In genomic region chr6:26414281-26414680, GRCh38 we compare ENCODE assay signal across 19 cellular contexts. TPM values are rescaled to one million over a fixed set of nuclear protein-coding genes. Genes with fewer than 3 reads are reported as not detected.
A peak's percentile ranks its signal among the peaks of the same experiment; 100 is the strongest.
DNase-seq lines count a peak whose midpoint lies in the region; ATAC-seq and TF ChIP-seq lines count a peak whose summit lies in the region.
"Had no signal": no experiment of that assay in that cellular context is flagged by ENCODE, and none has a peak within 500 bp of the region (broad histone marks: within the 10 kb centered on the region; RNA-seq: fewer than 3 reads in every experiment).

No MANE protein-coding gene starts in this region.

- TF ChIP-seq CTCF in left lung (IDR thresholded peaks at IDR 0.05) = no peak

- intact Hi-C loops in left lung (cut with DNase I) = no loop called here

- no peak for TF ChIP-seq POLR2A in erythroblast (IDR thresholded peaks at IDR 0.05; ENCODE audit: low read length)

- H3K27me3 ChIP-seq in left lung = no peaks in the 10 kb centered on the region

- no peak for ATAC-seq in activated naive CD8-positive, alpha-beta T cell treated with anti-CD3 and anti-CD28 coated beads, Interleukin-2, amount 50 U/mL, for 24 hours
- ATAC-seq in T-helper 17 cell (no peak), HG03280 (IDR thresholded peaks at IDR 0.05; ENCODE audit: unreplicated experiment) (no peak), left lung (no peak), GM19455 (IDR thresholded peaks at IDR 0.05; ENCODE audit: unreplicated experiment) (no peak)
- peak; percentile 50 for ATAC-seq in stimulated activated memory B cell treated with anti-CD40 and anti-IgM and Interleukin-4, amounts not matched to agents 10 μg/mL and 1 μg/mL and 100 μg/mL, for 72 hours

- H3K36me3 ChIP-seq in left lung = peaks cover 0 to 39% of the 10 kb centered on the region in 2 donors

- H3K4me3 ChIP-seq in left lung = no peak overlapping the region
- H3K4me3 ChIP-seq: SK-N-MC had no signal

- peaks cover 9% of the 10 kb centered on the region for H3K9me3 Mint-ChIP-seq in activated naive CD8-positive, alpha-beta T cell (ENCODE audit: low read depth)
- H3K9me3 Mint-ChIP-seq in activated naive CD8-positive, alpha-beta T cell treated with anti-CD3 and anti-CD28 coated beads, Interleukin-2, amount 50 U/mL, for 24 hours = peaks cover 19% of the 10 kb centered on the region
- peaks cover 14% of the 10 kb centered on the region for H3K9me3 Mint-ChIP-seq in stimulated activated memory B cell treated with anti-CD40 and anti-IgM and Interleukin-4, amounts not matched to agents 10 μg/mL and 1 μg/mL and 100 μg/mL, for 72 hours

- H3K4me3 Mint-ChIP-seq in activated naive CD8-positive, alpha-beta T cell = no peak overlapping the region
- no peak overlapping the region for H3K4me3 Mint-ChIP-seq in activated naive CD8-positive, alpha-beta T cell treated with anti-CD3 and anti-CD28 coated beads, Interleukin-2, amount 50 U/mL, for 24 hours
- no peak overlapping the region for H3K4me3 Mint-ChIP-seq in T-helper 17 cell
- no peak overlapping the region for H3K4me3 Mint-ChIP-seq in stimulated activated memory B cell treated with anti-CD40 and anti-IgM and Interleukin-4, amounts not matched to agents 10 μg/mL and 1 μg/mL and 100 μg/mL, for 72 hours
- H3K4me3 Mint-ChIP-seq: CD4-positive, alpha-beta T cell; HFFc6 had no signal

- H3K27ac Mint-ChIP-seq in activated naive CD8-positive, alpha-beta T cell = peak overlapping the region; percentile 2
- H3K27ac Mint-ChIP-seq in activated naive CD8-positive, alpha-beta T cell treated with anti-CD3 and anti-CD28 coated beads, Interleukin-2, amount 50 U/mL, for 24 hours = no peak overlapping the region
- H3K27ac Mint-ChIP-seq in T-helper 17 cell = peak overlapping the region; percentile 29
- H3K27ac Mint-ChIP-seq in stimulated activated memory B cell treated with anti-CD40 and anti-IgM and Interleukin-4, amounts not matched to agents 10 μg/mL and 1 μg/mL and 100 μg/mL, for 72 hours = no peak overlapping the region
- H3K27ac Mint-ChIP-seq: CD4-positive, alpha-beta T cell; HFFc6 had no signal

- H3K4me1 ChIP-seq in left lung = no peaks in the 10 kb centered on the region

- H3K36me3 Mint-ChIP-seq in activated naive CD8-positive, alpha-beta T cell = peaks cover 15% of the 10 kb centered on the region
- H3K36me3 Mint-ChIP-seq in activated naive CD8-positive, alpha-beta T cell treated with anti-CD3 and anti-CD28 coated beads, Interleukin-2, amount 50 U/mL, for 24 hours (ENCODE audit: low read depth) = peaks cover 29% of the 10 kb centered on the region
- peaks cover 13% of the 10 kb centered on the region for H3K36me3 Mint-ChIP-seq in T-helper 17 cell (ENCODE audit: low read depth)
- peaks cover 76% of the 10 kb centered on the region for H3K36me3 Mint-ChIP-seq in stimulated activated memory B cell treated with anti-CD40 and anti-IgM and Interleukin-4, amounts not matched to agents 10 μg/mL and 1 μg/mL and 100 μg/mL, for 72 hours

- no peak for DNase-seq in activated naive CD8-positive, alpha-beta T cell treated with anti-CD3 and anti-CD28 coated beads, Interleukin-2, amount 50 U/mL, for 24 hours
- no peak for DNase-seq in T-helper 17 cell
- peak; percentile 38 to 76 for DNase-seq in erythroblast (lab: John Stamatoyannopoulos, UW)
- DNase-seq in left lung = no peak
- DNase-seq: Calu3; CD4-positive, alpha-beta T cell; DMS79; H7; HFFc6; KBM-7; NCI-H1694 treated with DMSO at 0.1 percent for 48 hours; NCI-H774; SHP77 had no signal

- H3K9me3 ChIP-seq in T-helper 17 cell (ENCODE audit: control insufficient read depth, low read length, poor library complexity, severe bottlenecking) (peaks cover 2% of the 10 kb centered on the region), left lung (peaks cover 0 to 7% of the 10 kb centered on the region in 2 donors)

- H3K27ac ChIP-seq in left lung = no peak overlapping the region
- H3K27ac ChIP-seq: 22Rv1, SK-N-MC had no signal

- no peaks in the 10 kb centered on the region for H3K27me3 Mint-ChIP-seq in activated naive CD8-positive, alpha-beta T cell
- H3K27me3 Mint-ChIP-seq in activated naive CD8-positive, alpha-beta T cell treated with anti-CD3 and anti-CD28 coated beads, Interleukin-2, amount 50 U/mL, for 24 hours = no peaks in the 10 kb centered on the region
- no peaks in the 10 kb centered on the region for H3K27me3 Mint-ChIP-seq in T-helper 17 cell
- H3K27me3 Mint-ChIP-seq in stimulated activated memory B cell treated with anti-CD40 and anti-IgM and Interleukin-4, amounts not matched to agents 10 μg/mL and 1 μg/mL and 100 μg/mL, for 72 hours = no peaks in the 10 kb centered on the region
- H3K27me3 Mint-ChIP-seq: CD4-positive, alpha-beta T cell had no signal

- peaks cover 9% of the 10 kb centered on the region for H3K4me1 Mint-ChIP-seq in activated naive CD8-positive, alpha-beta T cell (ENCODE audit: low read depth)
- H3K4me1 Mint-ChIP-seq in activated naive CD8-positive, alpha-beta T cell treated with anti-CD3 and anti-CD28 coated beads, Interleukin-2, amount 50 U/mL, for 24 hours = peaks cover 6% of the 10 kb centered on the region
- peaks cover 15% of the 10 kb centered on the region for H3K4me1 Mint-ChIP-seq in T-helper 17 cell
- peaks cover 24% of the 10 kb centered on the region for H3K4me1 Mint-ChIP-seq in stimulated activated memory B cell treated with anti-CD40 and anti-IgM and Interleukin-4, amounts not matched to agents 10 μg/mL and 1 μg/mL and 100 μg/mL, for 72 hours

RNA-seq across cellular contexts. Expression of gene BTN3A1, which starts 12.2 kb away (rescaled TPM):
- 100 to 1,000 TPM; 169 to 205 TPM for total RNA-seq in T-helper 17 cell
- 10 to 100 TPM; 48.0 to 54.5 TPM for total RNA-seq in left lung

RNA-seq across cellular contexts. Expression of gene BTN3A3, which starts 26.0 kb away (rescaled TPM):
- 10 to 100 TPM; 51.6 to 78.0 TPM for total RNA-seq in T-helper 17 cell
- total RNA-seq in left lung = 10 to 100 TPM; 41.1 to 54.7 TPM

RNA-seq across cellular contexts. Expression of gene BTN2A2, which starts 31.4 kb away (rescaled TPM):
- total RNA-seq in T-helper 17 cell (10 to 100 TPM; 21.4 to 23.6 TPM), left lung (10 to 100 TPM; 16.6 to 21.0 TPM)

RNA-seq across cellular contexts. Expression of gene BTN2A1, which starts 43.5 kb away (rescaled TPM):
- total RNA-seq in T-helper 17 cell (10 to 100 TPM; 25.9 to 27.9 TPM), left lung (10 to 100 TPM; 17.5 to 34.7 TPM)

RNA-seq across cellular contexts. Expression of gene BTN3A2, which starts 49.3 kb away (rescaled TPM):
- 100 to 1,000 TPM; 115 to 147 TPM for total RNA-seq in T-helper 17 cell
- 10 to 100 TPM; 72.7 to 96.4 TPM for total RNA-seq in left lung

Comparison
In these comparisons a context has a peak if more than half of its experiments do, and no peak if none do; other contexts are left out.
1. H3K27ac Mint-ChIP-seq: peak in activated naive CD8-positive, alpha-beta T cell (single experiment) and T-helper 17 cell (single experiment); none in activated naive CD8-positive, alpha-beta T cell treated with anti-CD3 and anti-CD28 coated beads, Interleukin-2, amount 50 U/mL, for 24 hours (single experiment) and stimulated activated memory B cell treated with anti-CD40 and anti-IgM and Interleukin-4, amounts not matched to agents 10 μg/mL and 1 μg/mL and 100 μg/mL, for 72 hours (single experiment).
2. DNase-seq: peak in erythroblast (2 of 2); none in activated naive CD8-positive, alpha-beta T cell treated with anti-CD3 and anti-CD28 coated beads, Interleukin-2, amount 50 U/mL, for 24 hours (single experiment), T-helper 17 cell (0 of 3) and left lung (0 of 2).